Comparison of ENCODE assay signal across 1 cellular context in the genomic region with DNA sequence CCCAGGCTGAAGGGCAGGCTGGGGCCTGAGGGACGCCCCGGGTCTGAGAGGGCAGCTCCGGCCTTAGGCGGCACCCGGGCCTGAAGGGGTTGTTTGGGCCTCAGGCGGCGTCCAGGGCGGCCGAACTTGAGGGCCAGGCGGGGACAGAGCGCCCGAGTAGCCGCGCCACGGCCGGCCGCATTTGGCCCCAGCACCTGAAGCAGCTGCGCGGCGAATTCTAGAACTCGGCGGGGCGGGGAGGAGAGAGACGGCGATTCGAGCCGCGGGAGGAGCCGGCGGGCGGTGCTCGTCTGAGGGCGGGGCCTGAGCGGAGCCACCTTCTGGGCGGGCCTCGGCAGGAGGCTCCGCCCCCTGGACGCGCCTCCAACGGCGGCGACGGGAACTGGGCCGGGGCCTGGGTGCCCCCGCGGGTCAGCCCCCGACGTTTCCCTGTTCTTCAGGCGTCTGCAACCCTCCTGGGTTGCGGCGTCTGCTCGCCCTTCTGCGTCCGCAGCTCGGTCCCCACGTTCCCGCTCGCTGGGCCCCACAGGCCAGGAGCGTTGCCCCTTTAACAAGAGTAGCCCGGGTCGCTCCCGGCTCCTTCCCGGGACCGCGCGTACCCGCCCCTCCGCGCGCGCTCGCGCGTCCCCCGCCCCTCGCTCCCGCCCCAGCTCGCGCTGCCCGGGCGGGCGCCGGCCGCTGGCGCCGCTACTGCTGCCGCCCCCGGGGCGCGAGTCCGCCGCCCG.
TF ChIP-seq lines count a peak whose summit lies in the region.

INCA1 (minus strand) TSS at position 221 of the 725 bp plus-strand sequence. CDS start 3,085 bp downstream, outside the sequence.
KIF1C (plus strand) TSS at position 649 of the 725 bp plus-strand sequence. CDS start 2,297 bp downstream, outside the sequence.

TF ChIP-seq in HCT116, 20 proteins besides CTCF, POLR2A, EP300 and RAD21 (continued from another document):
- no peak for TF ChIP-seq YY1 (IDR thresholded peaks at IDR 0.05; ENCODE audit: extremely low read depth, insufficient replicate concordance, low read depth, low read length)
- peak; percentile 12; the same call in 1 of the 2 replicates for TF ChIP-seq SIN3A (IDR thresholded peaks at IDR 0.05; ENCODE audit: low read depth)
- TF ChIP-seq ZNF274 (IDR thresholded peaks at IDR 0.05; ENCODE audit: low read depth, low read length), result no peak
- TF ChIP-seq EZH2phosphoT487 (IDR thresholded peaks at IDR 0.05; ENCODE audit: borderline replicate concordance), result no peak
- no peak for TF ChIP-seq ATF3 (IDR thresholded peaks at IDR 0.05)
- TF ChIP-seq, protein P1, sequence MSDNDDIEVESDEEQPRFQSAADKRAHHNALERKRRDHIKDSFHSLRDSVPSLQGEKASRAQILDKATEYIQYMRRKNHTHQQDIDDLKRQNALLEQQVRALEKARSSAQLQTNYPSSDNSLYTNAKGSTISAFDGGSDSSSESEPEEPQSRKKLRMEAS (IDR thresholded peaks at IDR 0.05), result peak; percentile 36; the same call in 1 of the 2 replicates
- no peak for TF ChIP-seq REST (IDR thresholded peaks at IDR 0.05; ENCODE audit: low read depth)
- TF ChIP-seq SRF (IDR thresholded peaks at IDR 0.05; ENCODE audit: low read depth), result no peak
- no peak for TF ChIP-seq EZH2 (IDR thresholded peaks at IDR 0.05)
- TF ChIP-seq JUND (IDR thresholded peaks at IDR 0.05), result no peak
